Comparison of ENCODE assay signal across 9 cellular contexts in the genomic region with DNA sequence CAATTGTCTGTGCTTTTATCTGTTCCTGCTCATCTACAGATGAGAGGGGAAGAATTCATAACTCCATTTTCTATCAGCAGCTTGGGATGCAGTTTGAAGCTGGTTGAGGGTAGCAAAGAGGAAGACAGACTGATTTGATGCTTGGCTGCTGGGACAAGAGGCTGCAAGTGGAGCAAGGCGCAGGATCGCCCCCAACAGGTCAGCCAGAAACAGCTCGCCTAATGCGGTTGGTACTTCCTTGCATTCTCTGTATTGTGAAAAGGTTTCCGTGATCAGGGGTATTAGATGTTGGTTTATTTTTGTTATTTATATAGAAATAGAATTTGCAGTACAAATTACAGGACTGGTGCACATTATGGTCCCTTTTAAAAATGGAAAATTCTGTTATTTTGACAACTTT. TPM values are rescaled to one million over a fixed set of nuclear protein-coding genes. Genes with fewer than 3 reads are reported as not detected.
DNase-seq lines count a peak whose midpoint lies in the region; ATAC-seq and TF ChIP-seq lines count a peak whose summit lies in the region.
"Had no signal": no experiment of that assay in that cellular context is flagged by ENCODE, and none has a peak within 500 bp of the region (broad histone marks: within the 10 kb centered on the region; RNA-seq: fewer than 3 reads in every experiment).

No MANE protein-coding gene starts in this region.

- intact Hi-C loops in heart left ventricle (cut with DNase I) (no loop called here), colonic mucosa (cut with DNase I) (no loop called here), upper lobe of right lung (cut with DNase I) (no loop called here)

- H3K36me3 ChIP-seq in cardiac muscle cell (no peaks in the 10 kb centered on the region), heart left ventricle (no peaks in the 10 kb centered on the region), colonic mucosa (no peaks in the 10 kb centered on the region), upper lobe of right lung (no peaks in the 10 kb centered on the region)

- TF ChIP-seq POLR2A in heart left ventricle (IDR thresholded peaks at IDR 0.05) (no peak), NB4 (IDR thresholded peaks at IDR 0.05; ENCODE audit: extremely low read depth, insufficient read length) (no peak)

- peaks cover 8% of the 10 kb centered on the region for H3K4me1 ChIP-seq in cardiac muscle cell (ENCODE audit: low read depth)
- H3K4me1 ChIP-seq in heart left ventricle, result no peaks in the 10 kb centered on the region
- H3K4me1 ChIP-seq in colonic mucosa, result no peaks in the 10 kb centered on the region
- H3K4me1 ChIP-seq in upper lobe of right lung, result no peaks in the 10 kb centered on the region

- ATAC-seq in heart left ventricle, result no peak
- ATAC-seq in upper lobe of right lung, result peak; percentile 33
- ATAC-seq in esophagus mucosa, result no peak
- no peak for ATAC-seq in HG03175 (IDR thresholded peaks at IDR 0.05; ENCODE audit: unreplicated experiment)

- H3K9me3 ChIP-seq in cardiac muscle cell (ENCODE audit: low read depth) (no peaks in the 10 kb centered on the region), heart left ventricle (peaks cover 0 to 17% (median 0%) of the 10 kb centered on the region in 12 donors), colonic mucosa (no peaks in the 10 kb centered on the region), upper lobe of right lung (no peaks in the 10 kb centered on the region)

- H3K27ac ChIP-seq in cardiac muscle cell (no peak overlapping the region), heart left ventricle (no peak overlapping the region), colonic mucosa (no peak overlapping the region), upper lobe of right lung (no peak overlapping the region)
- H3K27ac ChIP-seq: skin epidermis had no signal

- 19 to 30% (median 24%) methylated on average over 5 of the region's 5 CpGs for WGBS in heart left ventricle, 4 donors

- no peak overlapping the region for H3K4me3 ChIP-seq in cardiac muscle cell
- no peak overlapping the region for H3K4me3 ChIP-seq in heart left ventricle
- H3K4me3 ChIP-seq in NB4 (ENCODE audit: low read depth, low read length), result no peak overlapping the region
- no peak overlapping the region for H3K4me3 ChIP-seq in colonic mucosa
- H3K4me3 ChIP-seq in upper lobe of right lung, result no peak overlapping the region
- H3K4me3 ChIP-seq: skin epidermis had no signal

- no peak overlapping the region for H3K9ac ChIP-seq in colonic mucosa (ENCODE audit: low read depth in 2 of 2, low read length in 2 of 2)

- H3K27me3 ChIP-seq in cardiac muscle cell (peaks cover 8% of the 10 kb centered on the region), heart left ventricle (peaks cover 0 to 5% (median 0%) of the 10 kb centered on the region in 9 donors), colonic mucosa (no peaks in the 10 kb centered on the region), upper lobe of right lung (no peaks in the 10 kb centered on the region)

- DNase-seq in cardiac muscle cell (ENCODE audit: low read depth in 1 of 2, low spot score in 1 of 2) (peak; percentile 22 to 33), heart left ventricle (no peak), NB4 (ENCODE audit: low read depth) (peak; percentile 70), colonic mucosa (peak; percentile 21), upper lobe of right lung (no peak), DMS114 treated with DMSO at 0.1 percent for 48 hours (lab: John Stamatoyannopoulos, UW; ENCODE audit: unreplicated experiment) (no peak)

- peak; percentile 26 for TF ChIP-seq CTCF in cardiac muscle cell (IDR thresholded peaks at IDR 0.05; ENCODE audit: low read depth, low read length)
- no peak for TF ChIP-seq CTCF in heart left ventricle (IDR thresholded peaks at IDR 0.05)
- peak; percentile 68 for TF ChIP-seq CTCF in NB4 (IDR thresholded peaks at IDR 0.05; ENCODE audit: low read depth, low read length)
- no peak for TF ChIP-seq CTCF in colonic mucosa (IDR thresholded peaks at IDR 0.05)
- peak; percentile 10 for TF ChIP-seq CTCF in upper lobe of right lung (IDR thresholded peaks at IDR 0.05)

RNA-seq across cellular contexts. Expression of a gene that starts 40.6 kb away (rescaled TPM):
- total RNA-seq in cardiac muscle cell (3.9 and 5.3 TPM in 2 replicates), heart left ventricle (10 to 100 TPM in 1 of 9 donors, 1 to 10 TPM in 8; 1.2 to 11.0 (median 6.2) TPM), colonic mucosa (under 1 TPM; 0.27 to 0.42 TPM), upper lobe of right lung (0.78 TPM), esophagus mucosa (1.0 TPM)
- polyA plus RNA-seq in cardiac muscle cell (10.7 and 13.5 TPM in 2 replicates), heart left ventricle (1 to 10 TPM; 1.2 to 5.1 TPM)

Comparison
In these comparisons a context has a peak if more than half of its experiments do, and no peak if none do; other contexts are left out.
1. DNase-seq: peak in cardiac muscle cell (2 of 2), NB4 (single experiment) and colonic mucosa (single experiment); none in heart left ventricle (0 of 5), upper lobe of right lung (single experiment) and DMS114 treated with DMSO at 0.1 percent for 48 hours (single experiment).
2. CTCF ChIP-seq: peak in cardiac muscle cell (single experiment), NB4 (single experiment) and upper lobe of right lung (single experiment); none in heart left ventricle (0 of 12) and colonic mucosa (single experiment).